Comparison of ENCODE assay signal across 9 cellular contexts in genomic region chr4:15182600-15183222, GRCh38.
A peak's percentile ranks its signal among the peaks of the same experiment; 100 is the strongest.
DNase-seq lines count a peak whose midpoint lies in the region; ATAC-seq lines count a peak whose summit lies in the region.
"Had no signal": no experiment of that assay in that cellular context is flagged by ENCODE, and none has a peak within 500 bp of the region (broad histone marks: within the 10 kb centered on the region; RNA-seq: fewer than 3 reads in every experiment).

No MANE protein-coding gene starts in this region.

- intact Hi-C loops in posterior vena cava (cut with DNase I), result no loop called here

- H3K36me3 ChIP-seq in ACC112 (ENCODE audit: insufficient read depth, low read length), result no peaks in the 10 kb centered on the region

- peak overlapping the region; percentile 30 for H2AFZ ChIP-seq in ACC112 (ENCODE audit: low read length, unreplicated experiment)

- no peaks in the 10 kb centered on the region for H3K79me2 ChIP-seq in ACC112 (ENCODE audit: control insufficient read depth, insufficient read depth, low read length, unreplicated experiment)

- H3K4me1 ChIP-seq in ACC112 (ENCODE audit: control insufficient read depth, insufficient read depth, low read length, unreplicated experiment), result peaks cover 12% of the 10 kb centered on the region

- peak overlapping the region; percentile 37; the same call in 1 of the 2 replicates for H3K27ac ChIP-seq in ACC112 (ENCODE audit: low read depth, low read length)

- H3K4me3 ChIP-seq in ACC112 (ENCODE audit: low read depth, low read length), result no peak overlapping the region; the same call in 1 of the 2 replicates

- DNase-seq in LHCN-M2 (ENCODE audit: low read depth) (peak; percentile 26), dermis microvascular lymphatic vessel endothelial cell (ENCODE audit: low read depth in 2 of 2) (peak; percentile 46 to 48), NAMALWA (ENCODE audit: low spot score) (no peak), DMS79 (lab: John Stamatoyannopoulos, UW) (no peak), CD1c-positive myeloid dendritic cell (ENCODE audit: extremely low spot score) (no peak), posterior vena cava (ENCODE audit: low spot score) (no peak)
- DNase-seq: NCI-H1092 treated with DMSO at 0.1 percent for 48 hours had no signal

- H3K27me3 ChIP-seq in ACC112 (ENCODE audit: insufficient read depth, low read length), result no peaks in the 10 kb centered on the region

- ATAC-seq in GM19395 (IDR thresholded peaks at IDR 0.05; ENCODE audit: unreplicated experiment), result peak; percentile 70

Comparison
In these comparisons a context has a peak if more than half of its experiments do, and no peak if none do; other contexts are left out.
1. DNase-seq: peak in LHCN-M2 (single experiment) and dermis microvascular lymphatic vessel endothelial cell (2 of 2); none in NAMALWA (single experiment), DMS79 (single experiment), CD1c-positive myeloid dendritic cell (single experiment) and posterior vena cava (single experiment).